In the genomic region with DNA sequence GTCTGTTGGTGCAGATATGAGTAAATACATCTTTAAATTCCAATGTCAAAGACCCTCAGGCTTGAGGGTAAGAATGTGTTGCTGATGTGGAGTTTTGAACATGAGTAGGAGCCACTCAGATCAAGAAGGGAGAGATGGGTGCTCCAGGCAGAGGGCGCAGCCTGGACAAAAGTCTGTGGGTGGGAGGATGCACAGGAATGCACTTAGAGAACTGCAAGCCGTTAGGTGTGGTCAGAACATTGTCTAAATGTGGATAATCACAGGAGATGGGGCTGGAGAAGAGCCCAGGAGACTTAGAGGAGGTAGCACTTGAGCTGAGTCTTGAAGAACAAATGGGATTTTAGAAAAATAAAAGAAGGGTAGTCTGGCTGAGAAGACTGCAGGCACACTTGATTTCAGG, we compare ENCODE assay signal across 28 cellular contexts.
"Had no signal": no experiment of that assay in that cellular context is flagged by ENCODE, and none has a peak within 500 bp of the region (broad histone marks: within the 10 kb centered on the region; RNA-seq: fewer than 3 reads in every experiment).

No MANE protein-coding gene starts in this region.

- ATAC-seq: effector memory CD8-positive, alpha-beta T cell; esophagus mucosa; foreskin keratinocyte; gastrocnemius medialis; gastroesophageal sphincter; heart left ventricle; heart right ventricle had no signal

- H3K27me3 ChIP-seq: colonic mucosa, dorsolateral prefrontal cortex, esophagus muscularis mucosa, esophagus squamous epithelium, foreskin keratinocyte, gastrocnemius medialis, gastroesophageal sphincter, heart left ventricle, heart right ventricle had no signal

- FAIRE-seq: colon, endometrium, endothelial cell of umbilical vein, frontal cortex had no signal

- H3K4me3 ChIP-seq: colonic mucosa, coronary artery, dorsolateral prefrontal cortex, esophagus muscularis mucosa, esophagus squamous epithelium, gastrocnemius medialis, gastroesophageal sphincter, heart left ventricle, heart right ventricle had no signal

- H3K27ac Mint-ChIP-seq: dendritic cell treated with granulocyte-macrophage colony-stimulating factor and Interleukin-4, amounts not matched to agents 40 ng/mL and 50 ng/mL, for 4 days; effector memory CD8-positive, alpha-beta T cell had no signal

- DNase-seq: colonic mucosa; cortex of kidney; dermis blood vessel endothelial cell; dorsolateral prefrontal cortex; effector CD4-positive, alpha-beta T cell; effector CD8-positive, alpha-beta T cell; effector memory CD4-positive, alpha-beta T cell; effector memory CD8-positive, alpha-beta T cell; erythroblast; esophagus squamous epithelium; foreskin fibroblast; foreskin keratinocyte; foreskin melanocyte; gastrocnemius medialis; glutamatergic neuron; head of caudate nucleus; heart left ventricle; heart right ventricle had no signal

- H3K27me3 Mint-ChIP-seq: dendritic cell treated with granulocyte-macrophage colony-stimulating factor and Interleukin-4, amounts not matched to agents 40 ng/mL and 50 ng/mL, for 4 days; effector memory CD8-positive, alpha-beta T cell had no signal

- H3K36me3 ChIP-seq: colonic mucosa, esophagus muscularis mucosa, esophagus squamous epithelium, gastrocnemius medialis, gastroesophageal sphincter, heart left ventricle, heart right ventricle had no signal

- H3K4me3 Mint-ChIP-seq: dendritic cell treated with granulocyte-macrophage colony-stimulating factor and Interleukin-4, amounts not matched to agents 40 ng/mL and 50 ng/mL, for 4 days; effector memory CD8-positive, alpha-beta T cell had no signal

- H3K9me3 ChIP-seq: colonic mucosa, esophagus muscularis mucosa, esophagus squamous epithelium, gastrocnemius medialis, gastroesophageal sphincter, heart left ventricle, heart right ventricle had no signal

- H3K27ac ChIP-seq: colonic mucosa, coronary artery, dorsolateral prefrontal cortex, epithelial cell of prostate, esophagus muscularis mucosa, esophagus squamous epithelium, foreskin keratinocyte, gastrocnemius medialis, gastroesophageal sphincter, heart left ventricle, heart right ventricle had no signal

- H3K9me3 Mint-ChIP-seq: dendritic cell treated with granulocyte-macrophage colony-stimulating factor and Interleukin-4, amounts not matched to agents 40 ng/mL and 50 ng/mL, for 4 days; effector memory CD8-positive, alpha-beta T cell had no signal

- H3K4me1 ChIP-seq: colonic mucosa, esophagus muscularis mucosa, esophagus squamous epithelium, foreskin keratinocyte, gastrocnemius medialis, gastroesophageal sphincter, heart left ventricle, heart right ventricle had no signal
